ENCODE assay signal across 21 cellular contexts in genomic region chr14:65016461-65016860, GRCh38.
"Had no signal": no experiment of that assay in that cellular context is flagged by ENCODE, and none has a peak within 500 bp of the region (broad histone marks: within the 10 kb centered on the region; RNA-seq: fewer than 3 reads in every experiment).

No MANE protein-coding gene starts in this region.

- H3K4me3 ChIP-seq: esophagus squamous epithelium, lower lobe of right lung, right atrium auricular region, thoracic aorta, upper lobe of right lung had no signal

- H3K27ac ChIP-seq: brain microvascular endothelial cell, esophagus squamous epithelium, lower lobe of right lung, right atrium auricular region, thoracic aorta, upper lobe of right lung had no signal

- DNase-seq: activated B cell treated with CpG ODN at 0.5 μM for 24 hours; activated CD4-positive, alpha-beta memory T cell treated with anti-CD3 and anti-CD28 coated beads, Interleukin-2, amount 10 ng/mL, durations not matched to agents 7 days and 5 days; activated CD4-positive, alpha-beta T cell treated with anti-CD3 and anti-CD28 coated beads for 48 hours; activated CD8-positive, alpha-beta memory T cell treated with anti-CD3 and anti-CD28 coated beads, Interleukin-2, amount 10 ng/mL, durations not matched to agents 7 days and 5 days; activated naive CD4-positive, alpha-beta T cell treated with Interleukin-2 at 50 U/mL for 16 hours; activated naive CD8-positive, alpha-beta T cell treated with anti-CD3 and anti-CD28 coated beads, Interleukin-2, amount 50 U/mL, for 24 hours; aorta; brain microvascular endothelial cell; cortex of kidney; effector CD8-positive, alpha-beta T cell; esophagus squamous epithelium; glutamatergic neuron; islet precursor cell; lower lobe of right lung; occipital lobe; stimulated activated CD4-positive, alpha-beta T cell treated with anti-CD3 and anti-CD28 coated beads, Interleukin-12 subunit alpha, Interleukin-12 subunit beta, amount 100 ng/mL, for 4 hours; stimulated activated CD4-positive, alpha-beta T cell treated with anti-CD3 and anti-CD28 coated beads, Interleukin-1b, Interleukin-23, amount 100 ng/mL, for 48 hours; upper lobe of right lung had no signal

- ATAC-seq: activated CD8-positive, alpha-beta memory T cell treated with anti-CD3 and anti-CD28 coated beads, Interleukin-2, amount 10 ng/mL, durations not matched to agents 7 days and 5 days; activated naive CD8-positive, alpha-beta T cell treated with anti-CD3 and anti-CD28 coated beads, Interleukin-2, amount 50 U/mL, for 24 hours; lower lobe of right lung; natural killer cell treated with Interleukin-12 subunit alpha and Interleukin-12 subunit beta and Interleukin-15 and Interleukin-18, amount 100 ng/mL, for 72 hours; upper lobe of right lung had no signal

- H3K9me3 ChIP-seq: esophagus squamous epithelium, lower lobe of right lung, right atrium auricular region, thoracic aorta, upper lobe of right lung had no signal

- H3K27me3 ChIP-seq: brain microvascular endothelial cell, esophagus squamous epithelium, right atrium auricular region, upper lobe of right lung had no signal
